ENCODE assay signal across 11 cellular contexts in genomic region chrX:74492720-74493201, GRCh38.
DNase-seq lines count a peak whose midpoint lies in the region; ATAC-seq and TF ChIP-seq lines count a peak whose summit lies in the region.
"Had no signal": no experiment of that assay in that cellular context is flagged by ENCODE, and none has a peak within 500 bp of the region (broad histone marks: within the 10 kb centered on the region; RNA-seq: fewer than 3 reads in every experiment).

No MANE protein-coding gene starts in this region.

- peak; percentile 50 for ATAC-seq in GM18508 (IDR thresholded peaks at IDR 0.05; ENCODE audit: insufficient read depth, unreplicated experiment)
- ATAC-seq in activated T-helper 17 cell treated with anti-CD3 and anti-CD28 coated beads, Interleukin-2, amount 50 U/mL, for 72 hours (replicated peaks) = peak; percentile 23
- ATAC-seq in upper lobe of left lung (ENCODE audit: low FRiP score in 2 of 2) = no peak
- ATAC-seq in GM21447 (IDR thresholded peaks at IDR 0.05; ENCODE audit: unreplicated experiment) = no peak
- ATAC-seq: body of pancreas; naive thymus-derived CD4-positive, alpha-beta T cell had no signal

- H3K9me3 ChIP-seq in parathyroid adenoma (ENCODE audit: control insufficient read depth, low read length) (no peaks in the 10 kb centered on the region), upper lobe of left lung (no peaks in the 10 kb centered on the region)
- H3K9me3 ChIP-seq: body of pancreas, thyroid gland had no signal

- H3K27ac ChIP-seq in parathyroid adenoma (no peak overlapping the region), upper lobe of left lung (no peak overlapping the region)
- H3K27ac ChIP-seq: body of pancreas had no signal

- no peak for TF ChIP-seq EP300 in upper lobe of left lung (IDR thresholded peaks at IDR 0.05)

- H3K27me3 ChIP-seq in parathyroid adenoma (ENCODE audit: control insufficient read depth, insufficient read depth, low read length) = no peaks in the 10 kb centered on the region
- H3K27me3 ChIP-seq in upper lobe of left lung = no peaks in the 10 kb centered on the region
- H3K27me3 ChIP-seq: body of pancreas, thyroid gland had no signal

- TF ChIP-seq POLR2A in upper lobe of left lung (IDR thresholded peaks at IDR 0.05) = no peak

- whole genome bisulfite sequencing in upper lobe of left lung, 2 donors = 60 to 71% methylated on average over 2 to 3 of the region's 3 CpGs

- H3K36me3 ChIP-seq in parathyroid adenoma (ENCODE audit: control insufficient read depth, insufficient read depth, low read length) = no peaks in the 10 kb centered on the region
- no peaks in the 10 kb centered on the region for H3K36me3 ChIP-seq in upper lobe of left lung
- H3K36me3 ChIP-seq: thyroid gland had no signal

- peak; percentile 37 for TF ChIP-seq CTCF in parathyroid adenoma (IDR thresholded peaks at IDR 0.05)
- no peak for TF ChIP-seq CTCF in upper lobe of left lung (IDR thresholded peaks at IDR 0.05)
- no peak for TF ChIP-seq CTCF in osteocyte (IDR thresholded peaks at IDR 0.05)

- H3K79me2 ChIP-seq in parathyroid adenoma = no peaks in the 10 kb centered on the region

- H2AFZ ChIP-seq in parathyroid adenoma = no peak overlapping the region

- H3K4me3 Mint-ChIP-seq in activated T-helper 17 cell treated with anti-CD3 and anti-CD28 coated beads, Interleukin-2, amount 50 U/mL, for 72 hours = no peak overlapping the region
- H3K4me3 Mint-ChIP-seq in osteocyte (ENCODE audit: unreplicated experiment) = no peak overlapping the region
- H3K4me3 Mint-ChIP-seq: naive thymus-derived CD4-positive, alpha-beta T cell had no signal

- no peaks in the 10 kb centered on the region for H3K9me3 Mint-ChIP-seq in activated T-helper 17 cell treated with anti-CD3 and anti-CD28 coated beads, Interleukin-2, amount 50 U/mL, for 72 hours
- H3K9me3 Mint-ChIP-seq in osteocyte (ENCODE audit: unreplicated experiment) = no peaks in the 10 kb centered on the region
- H3K9me3 Mint-ChIP-seq: naive thymus-derived CD4-positive, alpha-beta T cell had no signal

- peaks cover 3% of the 10 kb centered on the region for H3K4me1 ChIP-seq in parathyroid adenoma
- no peaks in the 10 kb centered on the region for H3K4me1 ChIP-seq in upper lobe of left lung
- H3K4me1 ChIP-seq: body of pancreas had no signal

- no peaks in the 10 kb centered on the region for H3K27me3 Mint-ChIP-seq in activated T-helper 17 cell treated with anti-CD3 and anti-CD28 coated beads, Interleukin-2, amount 50 U/mL, for 72 hours
- H3K27me3 Mint-ChIP-seq in osteocyte (ENCODE audit: unreplicated experiment) = no peaks in the 10 kb centered on the region
- H3K27me3 Mint-ChIP-seq: naive thymus-derived CD4-positive, alpha-beta T cell had no signal

- H3K9ac ChIP-seq in parathyroid adenoma = no peak overlapping the region

- H3K4me3 ChIP-seq in parathyroid adenoma (ENCODE audit: low read depth, low read length) = no peak overlapping the region
- no peak overlapping the region for H3K4me3 ChIP-seq in upper lobe of left lung
- H3K4me3 ChIP-seq: body of pancreas, thyroid gland had no signal

- DNase-seq in NCI-H1417 (lab: John Stamatoyannopoulos, UW) (peak in 2 of 3 experiments; percentile 68 to 93), upper lobe of left lung (no peak), HuH-7 (ENCODE audit: low spot score) (no peak), osteocyte (ENCODE audit: extremely low spot score, unreplicated experiment) (no peak)
- DNase-seq: body of pancreas had no signal

- no peak overlapping the region for H3K4me2 ChIP-seq in parathyroid adenoma (ENCODE audit: low read length)

- H3K36me3 Mint-ChIP-seq in activated T-helper 17 cell treated with anti-CD3 and anti-CD28 coated beads, Interleukin-2, amount 50 U/mL, for 72 hours (ENCODE audit: low read depth) = no peaks in the 10 kb centered on the region
- no peaks in the 10 kb centered on the region for H3K36me3 Mint-ChIP-seq in osteocyte (ENCODE audit: unreplicated experiment)
- H3K36me3 Mint-ChIP-seq: naive thymus-derived CD4-positive, alpha-beta T cell had no signal

- no peak overlapping the region for H3K27ac Mint-ChIP-seq in activated T-helper 17 cell treated with anti-CD3 and anti-CD28 coated beads, Interleukin-2, amount 50 U/mL, for 72 hours
- H3K27ac Mint-ChIP-seq in osteocyte (ENCODE audit: unreplicated experiment) = no peak overlapping the region
- H3K27ac Mint-ChIP-seq: naive thymus-derived CD4-positive, alpha-beta T cell had no signal

- H3K4me1 Mint-ChIP-seq in activated T-helper 17 cell treated with anti-CD3 and anti-CD28 coated beads, Interleukin-2, amount 50 U/mL, for 72 hours = no peaks in the 10 kb centered on the region
- no peaks in the 10 kb centered on the region for H3K4me1 Mint-ChIP-seq in osteocyte (ENCODE audit: unreplicated experiment)
- H3K4me1 Mint-ChIP-seq: naive thymus-derived CD4-positive, alpha-beta T cell had no signal

Comparison
In these comparisons a context has a peak if more than half of its experiments do, and no peak if none do; other contexts are left out.
1. ATAC-seq: peak in GM18508 (single experiment) and activated T-helper 17 cell treated with anti-CD3 and anti-CD28 coated beads, Interleukin-2, amount 50 U/mL, for 72 hours (single experiment); none in upper lobe of left lung (0 of 2) and GM21447 (single experiment).
2. DNase-seq: peak in NCI-H1417 (2 of 3); none in upper lobe of left lung (0 of 2), HuH-7 (single experiment) and osteocyte (single experiment).